8 cellular contexts compared by ENCODE assay signal in genomic region chr6:28587746-28588075, GRCh38.
DNase-seq lines count a peak whose midpoint lies in the region; ATAC-seq and TF ChIP-seq lines count a peak whose summit lies in the region.

No MANE protein-coding gene starts in this region.

- peak overlapping the region; percentile 96 for H2AFZ ChIP-seq in PC-9

- POLR2A ChIA-PET in PC-9 (lab: Charles Lee; ENCODE audit: unreplicated experiment): no interaction called here

- H3K4me3 ChIP-seq in PC-9 (peak overlapping the region; percentile 98), ovary (peak overlapping the region; percentile 67)

- H3K9me2 ChIP-seq in PC-9 (ENCODE audit: insufficient read depth): no peaks in the 10 kb centered on the region

- no peak for ATAC-seq in GM19397 (IDR thresholded peaks at IDR 0.05; ENCODE audit: unreplicated experiment)
- ATAC-seq in HG03139 (IDR thresholded peaks at IDR 0.05; ENCODE audit: unreplicated experiment): no peak

- H3K27ac ChIP-seq in PC-9 (peak overlapping the region; percentile 34; the same call in 1 of the 2 replicates), epithelial cell of prostate (peak overlapping the region; percentile 80), ovary (no peak overlapping the region)

- H3K36me3 ChIP-seq in PC-9 (ENCODE audit: low read depth) (no peaks in the 10 kb centered on the region), ovary (no peaks in the 10 kb centered on the region)

- WGBS in ovary, 3 donors: 25 to 31% (median 28%) methylated on average over 8 of the region's 8 CpGs

- TF ChIP-seq POLR2A in ovary (IDR thresholded peaks at IDR 0.05): no peak

- H3F3A ChIP-seq in PC-9 (ENCODE audit: insufficient read depth, low read depth): peaks cover 29% of the 10 kb centered on the region

- no peaks in the 10 kb centered on the region for H4K20me1 ChIP-seq in PC-9 (ENCODE audit: insufficient read depth)

- H3K4me2 ChIP-seq in PC-9: peak overlapping the region; percentile 86

- H3K79me2 ChIP-seq in PC-9 (ENCODE audit: low read depth): 0 out of 2 replicates have a peak, but pooled peaks cover 10% of the 10 kb centered on the region

- no peak for TF ChIP-seq CTCF in PC-9 (conservative IDR thresholded peaks at IDR 0.05)
- no peak for TF ChIP-seq CTCF in ovary (IDR thresholded peaks at IDR 0.05)

- intact Hi-C loops in PC-9 (cut with micrococcal nuclease; ENCODE audit: unreplicated experiment) (loop anchor here (2.0 to 10.0 kb wide), 6 partner anchors 45 to 453 kb away; partner anchors contain the start of gene ZSCAN12), ovary (cut with DNase I) (no loop called here)

- TF ChIP-seq EP300 in ovary (IDR thresholded peaks at IDR 0.05): no peak

- H3K27me3 ChIP-seq in PC-9 (ENCODE audit: insufficient read depth, low read depth) (no peaks in the 10 kb centered on the region), ovary (no peaks in the 10 kb centered on the region)

- DNase-seq in Daoy (ENCODE audit: low read depth) (peak; percentile 35), PC-9 (no peak), epithelial cell of prostate (ENCODE audit: low read depth, low spot score) (no peak), ovary (no peak), NCI-H82 (lab: John Stamatoyannopoulos, UW) (no peak), mesenteric fat pad (ENCODE audit: low spot score) (no peak)

- BruUV-seq in PC-9 (replicated peaks; lab: Mats Ljungman, UMichigan): no TSS peak

- H3K4me1 ChIP-seq in PC-9 (replicated peaks; ENCODE audit: insufficient read depth) (peaks cover 32% of the 10 kb centered on the region), ovary (ENCODE audit: insufficient read depth) (peaks cover 10% of the 10 kb centered on the region)

- CTCF ChIA-PET in PC-9 (lab: Charles Lee): no interaction called here

- H3K9me3 ChIP-seq in PC-9 (ENCODE audit: insufficient read depth, low read depth) (no peaks in the 10 kb centered on the region; the same call in 1 of the 2 replicates), ovary (no peaks in the 10 kb centered on the region)

Comparison
In these comparisons a context has a peak if more than half of its experiments do, and no peak if none do; other contexts are left out.
1. H3K27ac ChIP-seq: peak in PC-9 (single experiment) and epithelial cell of prostate (single experiment); none in ovary (0 of 2).